Comparison of ENCODE assay signal across 13 cellular contexts in genomic region chr22:22789922-22790845, GRCh38.
"Had no signal": no experiment of that assay in that cellular context is flagged by ENCODE, and none has a peak within 500 bp of the region (broad histone marks: within the 10 kb centered on the region; RNA-seq: fewer than 3 reads in every experiment).

No MANE protein-coding gene starts in this region.

- H3K4me1 ChIP-seq: colonic mucosa, gastroesophageal sphincter, right atrium auricular region had no signal

- H3K36me3 ChIP-seq: colonic mucosa, gastroesophageal sphincter, right atrium auricular region had no signal

- DNase-seq: activated CD4-positive, CD25-positive, alpha-beta regulatory T cell treated with anti-CD3 and anti-CD28 coated beads, Interleukin-2, amount 50 U/mL, for 72 hours; activated effector memory CD4-positive, alpha-beta T cell treated with Interleukin-2 at 50 U/mL for 16 hours; activated naive CD8-positive, alpha-beta T cell treated with anti-CD3 and anti-CD28 coated beads, Interleukin-2, amount 10 ng/mL, durations not matched to agents 7 days and 5 days; activated T-cell treated with anti-CD3 and anti-CD28 coated beads for 4 hours; colonic mucosa; effector CD4-positive, alpha-beta T cell; stimulated activated CD4-positive, alpha-beta T cell treated with anti-CD3 and anti-CD28 coated beads, Interleukin-4, amount 100 ng/mL, for 4 hours had no signal

- ATAC-seq: gastroesophageal sphincter, SK-N-SH treated with all-trans-retinoic acid at 6 μM for 48 hours had no signal

- FAIRE-seq: astrocyte had no signal

- H3K36me3 Mint-ChIP-seq: activated naive CD8-positive, alpha-beta T cell treated with anti-CD3 and anti-CD28 coated beads, Interleukin-2, amount 10 ng/mL, durations not matched to agents 7 days and 5 days had no signal

- H3K27ac Mint-ChIP-seq: activated naive CD8-positive, alpha-beta T cell treated with anti-CD3 and anti-CD28 coated beads, Interleukin-2, amount 10 ng/mL, durations not matched to agents 7 days and 5 days had no signal

- H3K4me3 Mint-ChIP-seq: activated naive CD8-positive, alpha-beta T cell treated with anti-CD3 and anti-CD28 coated beads, Interleukin-2, amount 10 ng/mL, durations not matched to agents 7 days and 5 days had no signal

- H3K9me3 ChIP-seq: colonic mucosa, gastroesophageal sphincter, right atrium auricular region had no signal

- H3K9me3 Mint-ChIP-seq: activated naive CD8-positive, alpha-beta T cell treated with anti-CD3 and anti-CD28 coated beads, Interleukin-2, amount 10 ng/mL, durations not matched to agents 7 days and 5 days had no signal

- H3K4me3 ChIP-seq: colonic mucosa, gastroesophageal sphincter, right atrium auricular region, skin epidermis had no signal

- H3K27me3 ChIP-seq: colonic mucosa, right atrium auricular region had no signal

- H3K27ac ChIP-seq: colonic mucosa, epithelial cell of prostate, gastroesophageal sphincter, right atrium auricular region had no signal
